In genomic region chrX:24198101-24198500, GRCh38 we compare ENCODE assay signal across 31 cellular contexts.
"Had no signal": no experiment of that assay in that cellular context is flagged by ENCODE, and none has a peak within 500 bp of the region (broad histone marks: within the 10 kb centered on the region; RNA-seq: fewer than 3 reads in every experiment).

No MANE protein-coding gene starts in this region.

- H3K4me1 ChIP-seq: neural progenitor cell, testis, upper lobe of right lung had no signal

- H3K27me3 Mint-ChIP-seq: naive thymus-derived CD4-positive, alpha-beta T cell; progenitor cell of endocrine pancreas; stimulated activated memory B cell treated with anti-CD40 and anti-IgM and Interleukin-4, amounts not matched to agents 10 μg/mL and 1 μg/mL and 100 μg/mL, for 72 hours; stimulated activated naive CD8-positive, alpha-beta T cell treated with anti-CD3 and anti-CD28 coated beads, Interleukin-15, amount 100 ng/mL, for 72 hours; type B pancreatic cell had no signal

- H3K9me3 ChIP-seq: ovary, psoas muscle, spleen, suprapubic skin, testis, tibial artery, transverse colon, upper lobe of right lung, vagina had no signal

- H3K27me3 ChIP-seq: neural progenitor cell, ovary, spleen, suprapubic skin, testis, tibial artery, transverse colon, upper lobe of right lung, vagina had no signal

- DNase-seq: naive thymus-derived CD4-positive, alpha-beta T cell; occipital lobe; ovary; posterior cingulate gyrus; psoas muscle; right cardiac atrium; spleen; stimulated activated CD4-positive, alpha-beta T cell treated with anti-CD3 and anti-CD28 coated beads, Interleukin-12 subunit alpha, Interleukin-12 subunit beta, amount 100 ng/mL, for 4 hours; stimulated activated CD4-positive, alpha-beta T cell treated with anti-CD3 and anti-CD28 coated beads, Interleukin-1b, Interleukin-23, amount 100 ng/mL, for 48 hours; stimulated activated CD4-positive, alpha-beta T cell treated with anti-CD3 and anti-CD28 coated beads, Interleukin-4, amount 100 ng/mL, for 1 hour; stimulated activated CD4-positive, alpha-beta T cell treated with anti-CD3 and anti-CD28 coated beads, Interleukin-4, amount 100 ng/mL, for 4 hours; stimulated activated CD8-positive, alpha-beta memory T cell treated with anti-CD3 and anti-CD28 coated beads, Interleukin-4, amount 100 ng/mL, for 48 hours; stimulated activated naive CD4-positive, alpha-beta T cell; stimulated activated naive CD8-positive, alpha-beta T cell treated with anti-CD3 and anti-CD28 coated beads, Interleukin-15, amount 100 ng/mL, for 72 hours; stimulated activated naive CD8-positive, alpha-beta T cell treated with anti-CD3 and anti-CD28 coated beads, Interleukin-15, Interleukin-2, amounts not matched to agents 100 U/mL and 50 U/mL, for 24 hours; substantia nigra; testis; tibial artery; transverse colon; upper lobe of right lung had no signal

- H2AFZ ChIP-seq: neural progenitor cell, parathyroid adenoma had no signal

- ATAC-seq: naive thymus-derived CD4-positive, alpha-beta T cell; psoas muscle; right cardiac atrium; sciatic nerve; stimulated activated memory B cell treated with anti-CD40 and anti-IgM and Interleukin-4, amounts not matched to agents 10 μg/mL and 1 μg/mL and 100 μg/mL, for 72 hours; stimulated activated naive CD8-positive, alpha-beta T cell treated with anti-CD3 and anti-CD28 coated beads, Interleukin-15, amount 100 ng/mL, for 72 hours; stimulated activated naive CD8-positive, alpha-beta T cell treated with anti-CD3 and anti-CD28 coated beads, Interleukin-15, Interleukin-2, amounts not matched to agents 100 U/mL and 50 U/mL, for 24 hours; upper lobe of right lung had no signal

- H3K9ac ChIP-seq: neural progenitor cell, parathyroid adenoma had no signal

- H3K4me2 ChIP-seq: neural progenitor cell, smooth muscle cell had no signal

- H3K36me3 ChIP-seq: neural progenitor cell, ovary, suprapubic skin, transverse colon, upper lobe of right lung had no signal

- H3K27ac Mint-ChIP-seq: type B pancreatic cell had no signal

- H3K9me3 Mint-ChIP-seq: nephron; neural progenitor cell; stimulated activated memory B cell treated with anti-CD40 and anti-IgM and Interleukin-4, amounts not matched to agents 10 μg/mL and 1 μg/mL and 100 μg/mL, for 72 hours; stimulated activated naive CD8-positive, alpha-beta T cell treated with anti-CD3 and anti-CD28 coated beads, Interleukin-15, amount 100 ng/mL, for 72 hours; type B pancreatic cell had no signal

- H3K4me3 Mint-ChIP-seq: nephron; neural progenitor cell; stimulated activated memory B cell treated with anti-CD40 and anti-IgM and Interleukin-4, amounts not matched to agents 10 μg/mL and 1 μg/mL and 100 μg/mL, for 72 hours; type B pancreatic cell had no signal

- H3K27ac ChIP-seq: neural progenitor cell, ovary, parathyroid adenoma, psoas muscle, skin epidermis, spleen, suprapubic skin, testis, tibial artery, transverse colon, upper lobe of right lung, vagina had no signal

- H3K4me3 ChIP-seq: neural progenitor cell, ovary, psoas muscle, skin epidermis, smooth muscle cell, spleen, suprapubic skin, testis, tibial artery, transverse colon, upper lobe of right lung, vagina had no signal
